Comparison of ENCODE assay signal across 9 cellular contexts in the genomic region with DNA sequence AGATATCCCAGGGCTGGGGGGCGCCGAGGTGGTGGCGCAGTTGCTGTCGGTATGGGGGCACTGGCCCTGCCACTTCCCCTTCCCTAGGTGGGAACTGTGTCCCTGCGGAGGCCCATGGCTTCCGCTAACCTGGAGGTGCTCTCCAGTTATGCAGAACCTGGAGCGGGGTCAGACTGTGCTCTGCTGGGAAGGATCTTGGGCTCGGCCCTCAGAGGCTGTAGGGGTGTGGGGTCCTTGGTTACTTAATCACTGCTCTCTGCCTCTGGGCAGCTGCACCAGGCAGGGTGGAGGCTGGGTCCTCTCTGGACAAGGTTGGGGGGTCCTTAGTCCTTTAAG. TPM values are rescaled to one million over a fixed set of nuclear protein-coding genes. Genes with fewer than 3 reads are reported as not detected.
DNase-seq lines count a peak whose midpoint lies in the region; ATAC-seq and TF ChIP-seq lines count a peak whose summit lies in the region.
"Had no signal": no experiment of that assay in that cellular context is flagged by ENCODE, and none has a peak within 500 bp of the region (broad histone marks: within the 10 kb centered on the region; RNA-seq: fewer than 3 reads in every experiment).

No MANE protein-coding gene starts in this region.

- peak overlapping the region; percentile 39 for H3K4me3 Mint-ChIP-seq in activated naive CD4-positive, alpha-beta T cell treated with anti-CD3 and anti-CD28 coated beads, Interleukin-2, amount 10 ng/mL, durations not matched to agents 7 days and 5 days

- CTCF ChIA-PET in activated naive CD4-positive, alpha-beta T cell treated with anti-CD3 and anti-CD28 coated beads, Interleukin-2, amount 10 ng/mL, durations not matched to agents 7 days and 5 days (lab: Charles Lee) = no interaction called here

- no peak overlapping the region for H3K27ac Mint-ChIP-seq in activated naive CD4-positive, alpha-beta T cell treated with anti-CD3 and anti-CD28 coated beads, Interleukin-2, amount 10 ng/mL, durations not matched to agents 7 days and 5 days
- H3K27ac Mint-ChIP-seq in activated naive CD4-positive, alpha-beta T cell treated with anti-CD3 and anti-CD28 coated beads, Interleukin-2, amount 50 U/mL, for 72 hours = peak overlapping the region in 1 of 2 donors; percentile 61

- DNase-seq in activated naive CD4-positive, alpha-beta T cell treated with anti-CD3 and anti-CD28 coated beads, Interleukin-2, amount 10 ng/mL, durations not matched to agents 7 days and 5 days = no peak
- DNase-seq in activated naive CD4-positive, alpha-beta T cell treated with anti-CD3 and anti-CD28 coated beads, Interleukin-2, amount 50 U/mL, for 72 hours (ENCODE audit: low spot score in 2 of 2) = no peak
- DNase-seq in colonic mucosa = no peak
- DNase-seq in tibial artery = no peak
- DNase-seq in RPMI8226 = no peak
- DNase-seq in SKM-1 treated with dmso at 0.1 percent for 144 hours (lab: John Stamatoyannopoulos, UW; ENCODE audit: unreplicated experiment) = no peak
- DNase-seq: NCI-H524 had no signal

- no peaks in the 10 kb centered on the region for H3K27me3 Mint-ChIP-seq in activated naive CD4-positive, alpha-beta T cell treated with anti-CD3 and anti-CD28 coated beads, Interleukin-2, amount 10 ng/mL, durations not matched to agents 7 days and 5 days

- peak overlapping the region; percentile 91 for H3K27ac ChIP-seq in colonic mucosa
- H3K27ac ChIP-seq in muscle layer of duodenum (ENCODE audit: low read length) = peak overlapping the region; percentile 96
- peak overlapping the region; percentile 93 to 98 for H3K27ac ChIP-seq in tibial artery

- H3K4me1 Mint-ChIP-seq in activated naive CD4-positive, alpha-beta T cell treated with anti-CD3 and anti-CD28 coated beads, Interleukin-2, amount 10 ng/mL, durations not matched to agents 7 days and 5 days = peaks cover 30% of the 10 kb centered on the region

- H3K36me3 Mint-ChIP-seq in activated naive CD4-positive, alpha-beta T cell treated with anti-CD3 and anti-CD28 coated beads, Interleukin-2, amount 10 ng/mL, durations not matched to agents 7 days and 5 days = peaks cover 11% of the 10 kb centered on the region
- H3K36me3 Mint-ChIP-seq in activated naive CD4-positive, alpha-beta T cell treated with anti-CD3 and anti-CD28 coated beads, Interleukin-2, amount 50 U/mL, for 72 hours = peaks cover 0 to 8% of the 10 kb centered on the region in 2 donors

- H3K36me3 ChIP-seq in colonic mucosa (no peaks in the 10 kb centered on the region), muscle layer of duodenum (ENCODE audit: control insufficient read depth in 1 of 2, insufficient read depth in 2 of 2, low read length in 2 of 2) (peaks cover 8% of the 10 kb centered on the region in 2 donors), tibial artery (peaks cover 0 to 21% (median 14%) of the 10 kb centered on the region in 3 donors)

- H3K27me3 ChIP-seq in colonic mucosa (no peaks in the 10 kb centered on the region), muscle layer of duodenum (ENCODE audit: low read depth, low read length) (no peaks in the 10 kb centered on the region), tibial artery (no peaks in the 10 kb centered on the region)

- H3K9me3 Mint-ChIP-seq in activated naive CD4-positive, alpha-beta T cell treated with anti-CD3 and anti-CD28 coated beads, Interleukin-2, amount 10 ng/mL, durations not matched to agents 7 days and 5 days = no peaks in the 10 kb centered on the region
- H3K9me3 Mint-ChIP-seq in activated naive CD4-positive, alpha-beta T cell treated with anti-CD3 and anti-CD28 coated beads, Interleukin-2, amount 50 U/mL, for 72 hours = no peaks in the 10 kb centered on the region

- H3K4me1 ChIP-seq in colonic mucosa (peaks cover 44% of the 10 kb centered on the region), muscle layer of duodenum (ENCODE audit: control insufficient read depth in 1 of 2, insufficient read depth in 2 of 2, low read length in 2 of 2) (peaks cover 41 to 71% of the 10 kb centered on the region in 2 donors), tibial artery (peaks cover 12 to 73% (median 61%) of the 10 kb centered on the region in 4 donors)

- intact Hi-C loops in colonic mucosa (cut with DNase I) (no loop called here), tibial artery (cut with DNase I; ENCODE audit: low total_unique reads) (loop anchor here (5.0 kb wide), 1 partner anchor 1268 kb away; a partner anchor contains a TSS)

- ATAC-seq in activated naive CD4-positive, alpha-beta T cell treated with anti-CD3 and anti-CD28 coated beads, Interleukin-2, amount 50 U/mL, for 72 hours = no peak
- ATAC-seq in GM21515 (IDR thresholded peaks at IDR 0.05; ENCODE audit: unreplicated experiment) = no peak

- peak overlapping the region; percentile 66 for H3K4me3 ChIP-seq in colonic mucosa
- peak overlapping the region; percentile 86 to 87 for H3K4me3 ChIP-seq in muscle layer of duodenum (ENCODE audit: low read depth in 1 of 2, low read length in 2 of 2)
- H3K4me3 ChIP-seq in tibial artery = peak overlapping the region; percentile 75 to 86

- H3K9me3 ChIP-seq in colonic mucosa = no peaks in the 10 kb centered on the region
- H3K9me3 ChIP-seq in muscle layer of duodenum (ENCODE audit: control insufficient read depth in 1 of 2, low read length in 2 of 2) = no peaks in the 10 kb centered on the region
- H3K9me3 ChIP-seq in tibial artery = no peaks in the 10 kb centered on the region

- TF ChIP-seq CTCF in colonic mucosa (IDR thresholded peaks at IDR 0.05) (no peak), tibial artery (IDR thresholded peaks at IDR 0.05) (no peak)

- H3K9ac ChIP-seq in colonic mucosa (ENCODE audit: low read depth in 2 of 2, low read length in 2 of 2) = peak overlapping the region; percentile 64 to 99

RNA-seq across cellular contexts. Expression of a gene that starts 2.4 kb away (rescaled TPM):
- total RNA-seq in activated naive CD4-positive, alpha-beta T cell treated with anti-CD3 and anti-CD28 coated beads, Interleukin-2, amount 50 U/mL, for 72 hours = 10 to 100 TPM; 50.0 to 66.4 TPM
- 100 to 1,000 TPM; 152 to 187 TPM for total RNA-seq in colonic mucosa

RNA-seq across cellular contexts. Expression of a gene that starts 31.8 kb away (rescaled TPM):
- 10 to 100 TPM; 37.9 to 62.0 TPM for total RNA-seq in activated naive CD4-positive, alpha-beta T cell treated with anti-CD3 and anti-CD28 coated beads, Interleukin-2, amount 50 U/mL, for 72 hours
- total RNA-seq in colonic mucosa = 10 to 100 TPM; 20.3 to 44.5 TPM
